1 cellular context compared by ENCODE assay signal in genomic region chr5:177483994-177484901, GRCh38.
TF ChIP-seq lines count a peak whose summit lies in the region.

No MANE protein-coding gene starts in this region.

TF ChIP-seq in endothelial cell of umbilical vein, 7 proteins besides CTCF, POLR2A, EP300 and RAD21 (continued from another document):
- TF ChIP-seq, protein P1, sequence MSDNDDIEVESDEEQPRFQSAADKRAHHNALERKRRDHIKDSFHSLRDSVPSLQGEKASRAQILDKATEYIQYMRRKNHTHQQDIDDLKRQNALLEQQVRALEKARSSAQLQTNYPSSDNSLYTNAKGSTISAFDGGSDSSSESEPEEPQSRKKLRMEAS (IDR thresholded peaks at IDR 0.05; ENCODE audit: insufficient read depth, insufficient read length) = no peak
- no peak for TF ChIP-seq MYC (IDR thresholded peaks at IDR 0.05; ENCODE audit: low read depth, low read length)
